8 cellular contexts compared by ENCODE assay signal in the genomic region with DNA sequence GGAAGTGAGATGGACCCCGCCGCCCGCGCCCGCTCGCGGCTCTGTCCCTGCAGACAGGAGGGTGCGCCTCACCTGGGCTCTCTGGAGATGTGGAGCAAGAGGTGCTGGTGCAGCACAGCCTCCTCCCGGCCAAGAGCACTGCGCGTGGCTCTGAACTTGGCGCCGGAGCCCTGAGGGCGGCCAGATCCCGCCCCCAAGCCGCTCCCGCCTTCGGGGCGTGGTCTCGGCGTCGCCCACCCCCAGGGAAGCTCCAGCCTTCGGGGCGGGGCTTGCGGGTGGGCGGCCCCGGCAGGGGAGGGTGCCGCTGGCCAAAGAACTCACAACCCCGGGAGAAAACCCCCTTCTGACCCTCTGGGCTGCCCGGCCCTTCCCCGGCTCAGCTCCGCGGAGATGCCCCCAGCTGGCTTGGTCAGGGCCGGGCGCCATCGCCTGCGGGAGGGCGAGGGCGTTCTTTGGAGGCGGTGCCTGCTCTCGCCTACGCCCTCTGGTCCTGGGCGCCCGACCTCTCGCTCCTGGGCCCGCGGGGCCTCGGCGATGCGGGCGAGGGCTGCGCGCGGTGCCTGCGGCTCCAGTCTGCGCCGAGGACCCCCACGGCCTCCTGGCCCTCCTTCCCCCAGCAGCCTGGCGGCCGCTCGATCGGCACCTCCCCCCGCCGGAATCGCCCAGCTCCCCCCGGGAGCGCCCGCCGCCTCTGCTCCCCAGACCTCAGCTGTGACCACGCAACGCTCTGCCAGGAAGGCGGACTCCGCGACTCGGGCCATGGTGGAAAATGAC. TPM values are rescaled to one million over a fixed set of nuclear protein-coding genes. Genes with fewer than 3 reads are reported as not detected.
DNase-seq lines count a peak whose midpoint lies in the region; ATAC-seq and TF ChIP-seq lines count a peak whose summit lies in the region.

A gene with protein sequence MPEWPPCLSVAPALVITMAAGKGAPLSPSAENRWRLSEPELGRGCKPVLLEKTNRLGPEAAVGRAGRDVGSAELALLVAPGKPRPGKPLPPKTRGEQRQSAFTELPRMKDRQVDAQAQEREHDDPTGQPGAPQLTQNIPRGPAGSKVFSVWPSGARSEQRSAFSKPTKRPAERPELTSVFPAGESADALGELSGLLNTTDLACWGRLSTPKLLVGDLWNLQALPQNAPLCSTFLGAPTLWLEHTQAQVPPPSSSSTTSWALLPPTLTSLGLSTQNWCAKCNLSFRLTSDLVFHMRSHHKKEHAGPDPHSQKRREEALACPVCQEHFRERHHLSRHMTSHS (minus strand): TSS at position 146 of the 774 bp plus-strand sequence. CDS start 15,464 bp downstream, outside the sequence.

- TF ChIP-seq EP300 in esophagus muscularis mucosa (IDR thresholded peaks at IDR 0.05) = no peak

- TF ChIP-seq CTCF in PC-3 (conservative IDR thresholded peaks at IDR 0.05; ENCODE audit: low read depth, low read length) (no peak), esophagus muscularis mucosa (IDR thresholded peaks at IDR 0.05) (no peak)

- no peaks in the 10 kb centered on the region for H3K9me2 ChIP-seq in PC-3 (replicated peaks; ENCODE audit: low read length)

- ATAC-seq in GM21423 (IDR thresholded peaks at IDR 0.05; ENCODE audit: unreplicated experiment) (peak; percentile 91), PC-3 (peak; percentile 96)

- H3K79me2 ChIP-seq in PC-3 (ENCODE audit: low read length) = no peaks in the 10 kb centered on the region

- H3K4me2 ChIP-seq in PC-3 (ENCODE audit: low read length) = peak within 1 kb of the TSS; percentile 87

- H3K4me1 ChIP-seq in PC-3 (ENCODE audit: insufficient read depth, low read length) (peaks cover 4% of the 10 kb centered on the region; the same call in 1 of the 2 replicates), esophagus muscularis mucosa (peaks cover 0 to 15% (median 13%) of the 10 kb centered on the region in 4 donors), muscle layer of duodenum (ENCODE audit: control insufficient read depth in 1 of 2, insufficient read depth in 2 of 2, low read length in 2 of 2) (peaks cover 5 to 14% of the 10 kb centered on the region in 2 donors)

- no peaks in the 10 kb centered on the region for H4K20me1 ChIP-seq in PC-3 (ENCODE audit: low read length)

- H3K27ac ChIP-seq in PC-3 (ENCODE audit: low read length) = no peak within 1 kb of the TSS
- H3K27ac ChIP-seq in esophagus muscularis mucosa (replicated peaks in 1 of 4) = peak within 1 kb of the TSS; percentile 76 to 84 (median 82)
- H3K27ac ChIP-seq in muscle layer of duodenum (ENCODE audit: low read length) = peak within 1 kb of the TSS; percentile 35

- H3K4me3 ChIP-seq in PC-3 (ENCODE audit: low read length) (peak within 1 kb of the TSS; percentile 76), esophagus muscularis mucosa (peak within 1 kb of the TSS; percentile 65 to 83 (median 78)), muscle layer of duodenum (ENCODE audit: low read depth in 1 of 2, low read length in 2 of 2) (peak within 1 kb of the TSS; percentile 55 to 82)

- H3K27me3 ChIP-seq in PC-3 (ENCODE audit: low read length) = no peaks in the 10 kb centered on the region
- H3K27me3 ChIP-seq in esophagus muscularis mucosa = peaks cover 0 to 5% (median 0%) of the 10 kb centered on the region in 4 donors
- H3K27me3 ChIP-seq in muscle layer of duodenum (ENCODE audit: low read depth, low read length) = no peaks in the 10 kb centered on the region

- DNase-seq in COLO829 (ENCODE audit: low spot score) = peak; percentile 71
- peak in 68 of 76 experiments; percentile 9 to 78 (median 52) for DNase-seq in HUDEP-2 (lab: John Stamatoyannopoulos, UW; ENCODE audit: unreplicated experiment in 76 of 76)
- DNase-seq in PC-3 = peak; percentile 86
- DNase-seq in activated T-cell treated with anti-CD3 and anti-CD28 coated beads, Interleukin-2, amount 50 U/mL, for 48 hours = peak; percentile 86 to 89
- no peak for DNase-seq in esophagus muscularis mucosa (ENCODE audit: extremely low spot score)
- DNase-seq in stimulated activated CD8-positive, alpha-beta memory T cell treated with anti-CD3 and anti-CD28 coated beads, Interleukin-4, amount 100 ng/mL, for 48 hours = peak; percentile 84

- intact Hi-C loops in PC-3 (cut with micrococcal nuclease) (no loop called here), esophagus muscularis mucosa (cut with DNase I) (no loop called here)

- CTCF ChIA-PET in PC-3 (lab: Charles Lee) = interaction anchor here (0.5 kb wide), 1 partner anchor 389 kb away, joined by 4 read pairs; no protein-coding TSS in a partner anchor

- H3K9me3 ChIP-seq in PC-3 (ENCODE audit: low read length) (no peaks in the 10 kb centered on the region), esophagus muscularis mucosa (no peaks in the 10 kb centered on the region), muscle layer of duodenum (ENCODE audit: control insufficient read depth in 1 of 2, low read length in 2 of 2) (no peaks in the 10 kb centered on the region)

- BruUV-seq in PC-3 (replicated peaks; lab: Mats Ljungman, UMichigan) = no TSS peak

- H3K36me3 ChIP-seq in PC-3 (ENCODE audit: low read depth, low read length) = no peaks in the 10 kb centered on the region
- H3K36me3 ChIP-seq in esophagus muscularis mucosa = no peaks in the 10 kb centered on the region
- H3K36me3 ChIP-seq in muscle layer of duodenum (ENCODE audit: control insufficient read depth in 1 of 2, insufficient read depth in 2 of 2, low read length in 2 of 2) = no peaks in the 10 kb centered on the region

- peak within 1 kb of the TSS; percentile 84 for H2AFZ ChIP-seq in PC-3 (ENCODE audit: low read length)

- WGBS in esophagus muscularis mucosa = 0% methylated on average over 18 of the region's 75 CpGs

- POLR2A ChIA-PET in PC-3 (lab: Charles Lee; ENCODE audit: unreplicated experiment) = interaction anchor here (0.6 kb wide), 1 partner anchor 270 kb away, joined by 5 read pairs; no protein-coding TSS in a partner anchor

- H3F3A ChIP-seq in PC-3 (ENCODE audit: low read length, unreplicated experiment) = no peaks in the 10 kb centered on the region

- H3K9ac ChIP-seq in PC-3 (ENCODE audit: low read length) = peak within 1 kb of the TSS; percentile 39

- TF ChIP-seq POLR2A in esophagus muscularis mucosa (IDR thresholded peaks at IDR 0.05; ENCODE audit: low read depth) = no peak

RNA-seq across cellular contexts. Expression of the gene that starts here (rescaled TPM):
- 1.7 and 2.1 TPM in 2 replicates for total RNA-seq in PC-3 (2014; rRNA removed)
- under 1 TPM in 1 of 4 donors, not detected in 3; 0.11 TPM for total RNA-seq in esophagus muscularis mucosa
